35 cellular contexts compared by ENCODE assay signal in genomic region chr1:231235526-231235925, GRCh38.
"Had no signal": no experiment of that assay in that cellular context is flagged by ENCODE, and none has a peak within 500 bp of the region (broad histone marks: within the 10 kb centered on the region; RNA-seq: fewer than 3 reads in every experiment).

No MANE protein-coding gene starts in this region.

- ATAC-seq: activated CD8-positive, alpha-beta memory T cell treated with anti-CD3 and anti-CD28 coated beads, Interleukin-2, amount 10 ng/mL, durations not matched to agents 7 days and 5 days; activated CD8-positive, alpha-beta T cell treated with anti-CD3 and anti-CD28 coated beads for 36 hours; activated naive CD4-positive, alpha-beta T cell treated with anti-CD3 and anti-CD28 coated beads, Interleukin-2, amount 50 U/mL, for 72 hours; activated T-cell treated with anti-CD3 and anti-CD28 coated beads, Interleukin-2, amount 50 U/mL, for 72 hours; foreskin keratinocyte; natural killer cell; right cardiac atrium; stimulated activated memory B cell treated with anti-CD40 and anti-IgM and Interleukin-4, amounts not matched to agents 10 μg/mL and 1 μg/mL and 100 μg/mL, for 72 hours; stimulated activated naive CD8-positive, alpha-beta T cell treated with anti-CD3 and anti-CD28 coated beads, Interleukin-15, amount 100 ng/mL, for 72 hours had no signal

- H2AFZ ChIP-seq: neural progenitor cell, parathyroid adenoma had no signal

- DNase-seq: activated B cell treated with CpG ODN at 0.5 μM for 24 hours; activated CD4-positive, alpha-beta T cell treated with anti-CD3 and anti-CD28 coated beads, Interleukin-2, amount 50 U/mL, for 1 hour; activated CD8-positive, alpha-beta memory T cell treated with anti-CD3 and anti-CD28 coated beads, Interleukin-2, amount 10 ng/mL, durations not matched to agents 7 days and 5 days; activated CD8-positive, alpha-beta T cell treated with anti-CD3 and anti-CD28 coated beads for 36 hours; activated naive CD4-positive, alpha-beta T cell; activated T-cell treated with anti-CD3 and anti-CD28 coated beads for 4 hours; activated T-cell treated with anti-CD3 and anti-CD28 coated beads, Interleukin-2, amount 50 U/mL, for 72 hours; anterior cingulate cortex; dermis blood vessel endothelial cell; effector CD4-positive, alpha-beta T cell; foreskin keratinocyte; heart right ventricle; islet precursor cell; left ventricle myocardium inferior; midbrain; natural killer cell; occipital lobe; right cardiac atrium; SK-N-SH; stimulated activated CD4-positive, alpha-beta T cell treated with anti-CD3 and anti-CD28 coated beads, Interleukin-1b, Interleukin-23, amount 100 ng/mL, for 48 hours; stimulated activated CD4-positive, alpha-beta T cell treated with anti-CD3 and anti-CD28 coated beads, Interleukin-4, amount 100 ng/mL, for 4 hours; stimulated activated CD8-positive, alpha-beta memory T cell treated with anti-CD3 and anti-CD28 coated beads, Interleukin-4, amount 100 ng/mL, for 48 hours; stimulated activated naive CD8-positive, alpha-beta T cell treated with anti-CD3 and anti-CD28 coated beads, Interleukin-15, amount 100 ng/mL, for 72 hours; SW 1271 had no signal

- H3K9ac ChIP-seq: neural progenitor cell, parathyroid adenoma, SK-N-SH had no signal

- FAIRE-seq: bronchial epithelial cell, urothelium cell line had no signal

- H3K9me3 Mint-ChIP-seq: activated B cell treated with CpG ODN at 0.5 μM for 24 hours; activated CD8-positive, alpha-beta T cell treated with anti-CD3 and anti-CD28 coated beads for 36 hours; activated naive CD4-positive, alpha-beta T cell treated with anti-CD3 and anti-CD28 coated beads, Interleukin-2, amount 50 U/mL, for 72 hours; activated T-cell treated with anti-CD3 and anti-CD28 coated beads, Interleukin-2, amount 50 U/mL, for 72 hours; central memory CD8-positive, alpha-beta T cell; natural killer cell; neural progenitor cell; stimulated activated memory B cell treated with anti-CD40 and anti-IgM and Interleukin-4, amounts not matched to agents 10 μg/mL and 1 μg/mL and 100 μg/mL, for 72 hours; stimulated activated naive CD8-positive, alpha-beta T cell treated with anti-CD3 and anti-CD28 coated beads, Interleukin-15, amount 100 ng/mL, for 72 hours; T-helper 1 cell treated with Interleukin-12 subunit alpha and Interleukin-12 subunit beta and Interleukin-4 antibody, amounts not matched to agents 30 μg/mL and 1 μg/mL, for 36 hours had no signal

- H3K4me3 Mint-ChIP-seq: activated B cell treated with CpG ODN at 0.5 μM for 24 hours; activated CD8-positive, alpha-beta memory T cell treated with anti-CD3 and anti-CD28 coated beads, Interleukin-2, amount 10 ng/mL, durations not matched to agents 7 days and 5 days; activated CD8-positive, alpha-beta T cell treated with anti-CD3 and anti-CD28 coated beads for 36 hours; central memory CD8-positive, alpha-beta T cell; natural killer cell; neural progenitor cell; stimulated activated memory B cell treated with anti-CD40 and anti-IgM and Interleukin-4, amounts not matched to agents 10 μg/mL and 1 μg/mL and 100 μg/mL, for 72 hours; stimulated activated naive CD8-positive, alpha-beta T cell treated with anti-CD3 and anti-CD28 coated beads, Interleukin-15, amount 100 ng/mL, for 72 hours; T-helper 1 cell treated with Interleukin-12 subunit alpha and Interleukin-12 subunit beta and Interleukin-4 antibody, amounts not matched to agents 30 μg/mL and 1 μg/mL, for 36 hours had no signal

- H3K9me3 ChIP-seq: esophagus muscularis mucosa, heart right ventricle, left ventricle myocardium inferior, SK-N-SH, tibial nerve had no signal

- H3K4me2 ChIP-seq: neural progenitor cell, SK-N-SH, smooth muscle cell had no signal

- H3K4me3 ChIP-seq: esophagus muscularis mucosa, heart right ventricle, left ventricle myocardium inferior, neural progenitor cell, smooth muscle cell, tibial nerve had no signal

- H3K36me3 ChIP-seq: neural progenitor cell had no signal

- H3K27ac ChIP-seq: esophagus muscularis mucosa, foreskin keratinocyte, neural progenitor cell, parathyroid adenoma, tibial nerve had no signal

- H3K27me3 ChIP-seq: esophagus muscularis mucosa, foreskin keratinocyte, heart right ventricle, neural progenitor cell, tibial nerve had no signal

- H3K27me3 Mint-ChIP-seq: activated B cell treated with CpG ODN at 0.5 μM for 24 hours; activated CD8-positive, alpha-beta memory T cell treated with anti-CD3 and anti-CD28 coated beads, Interleukin-2, amount 10 ng/mL, durations not matched to agents 7 days and 5 days; activated CD8-positive, alpha-beta T cell treated with anti-CD3 and anti-CD28 coated beads for 36 hours; central memory CD8-positive, alpha-beta T cell; stimulated activated memory B cell treated with anti-CD40 and anti-IgM and Interleukin-4, amounts not matched to agents 10 μg/mL and 1 μg/mL and 100 μg/mL, for 72 hours; stimulated activated naive CD8-positive, alpha-beta T cell treated with anti-CD3 and anti-CD28 coated beads, Interleukin-15, amount 100 ng/mL, for 72 hours had no signal

- H3K27ac Mint-ChIP-seq: activated B cell treated with CpG ODN at 0.5 μM for 24 hours; activated CD8-positive, alpha-beta memory T cell treated with anti-CD3 and anti-CD28 coated beads, Interleukin-2, amount 10 ng/mL, durations not matched to agents 7 days and 5 days; activated CD8-positive, alpha-beta T cell treated with anti-CD3 and anti-CD28 coated beads for 36 hours; activated naive CD4-positive, alpha-beta T cell treated with anti-CD3 and anti-CD28 coated beads, Interleukin-2, amount 50 U/mL, for 72 hours; natural killer cell; neural progenitor cell; stimulated activated memory B cell treated with anti-CD40 and anti-IgM and Interleukin-4, amounts not matched to agents 10 μg/mL and 1 μg/mL and 100 μg/mL, for 72 hours; T-helper 1 cell treated with Interleukin-12 subunit alpha and Interleukin-12 subunit beta and Interleukin-4 antibody, amounts not matched to agents 30 μg/mL and 1 μg/mL, for 36 hours had no signal

- H3K9me2 ChIP-seq: SK-N-SH had no signal
